In genomic region chr12:69066420-69067373, GRCh38 we compare ENCODE assay signal across 1 cellular context.
TF ChIP-seq lines count a peak whose summit lies in the region.

No MANE protein-coding gene starts in this region.

TF ChIP-seq in HCT116, 20 proteins besides CTCF, POLR2A, EP300 and RAD21 (continued from another document):
- no peak for TF ChIP-seq REST (IDR thresholded peaks at IDR 0.05; ENCODE audit: low read depth)
